8 cellular contexts compared by ENCODE assay signal in genomic region chr16:68022278-68022727, GRCh38. TPM values are rescaled to one million over a fixed set of nuclear protein-coding genes. Genes with fewer than 3 reads are reported as not detected.
DNase-seq lines count a peak whose midpoint lies in the region; ATAC-seq and TF ChIP-seq lines count a peak whose summit lies in the region.

No MANE protein-coding gene starts in this region.

- peaks cover 15% of the 10 kb centered on the region for H3K4me1 Mint-ChIP-seq in WTC11

- H3K27me3 ChIP-seq in ACC112 (ENCODE audit: insufficient read depth, low read length) = no peaks in the 10 kb centered on the region

- H3K4me3 ChIP-seq in ACC112 (ENCODE audit: low read depth, low read length) (peak overlapping the region; percentile 88), HFF-Myc (replicated peaks; ENCODE audit: low read depth, low read length) (peak overlapping the region; percentile 99), skin epidermis (peak overlapping the region; percentile 74 to 96 (median 85))

- peak overlapping the region; percentile 100 for H3K4me3 Mint-ChIP-seq in WTC11

- CTCF ChIA-PET in WTC11 (lab: Charles Lee) = interaction anchor here (0.9 to 3.2 kb wide), 6 partner anchors 18 to 206 kb away, joined by 3 to 17 read pairs (median 4); no protein-coding TSS in a partner anchor

- no peak for DNase-seq in HFF-Myc (ENCODE audit: extremely low read depth, low read depth)
- peak; percentile 20 for DNase-seq in WTC11 (ENCODE audit: low spot score)
- DNase-seq in left ventricle myocardium superior = no peak
- no peak for DNase-seq in foreskin melanocyte
- no peak for DNase-seq in activated effector memory CD4-positive, alpha-beta T cell treated with anti-CD3 and anti-CD28 coated beads, Interleukin-2, amount 50 U/mL, for 16 hours

- POLR2A ChIA-PET in WTC11 (lab: Charles Lee) = interaction anchor here (0.7 kb wide), 1 partner anchor 325 kb away, joined by 3 read pairs; no protein-coding TSS in a partner anchor

- peaks cover 18% of the 10 kb centered on the region for H3K4me1 ChIP-seq in ACC112 (ENCODE audit: control insufficient read depth, insufficient read depth, low read length, unreplicated experiment)

- H3K27me3 Mint-ChIP-seq in WTC11 (ENCODE audit: low read depth) = no peaks in the 10 kb centered on the region; the same call in 1 of the 2 replicates

- H3K27ac ChIP-seq in ACC112 (ENCODE audit: low read depth, low read length) = peak overlapping the region; percentile 75; the same call in 1 of the 2 replicates
- peak overlapping the region in 20 of 21 experiments; percentile 78 to 98 (median 92) for H3K27ac ChIP-seq in skin epidermis

- peaks cover 9% of the 10 kb centered on the region; the same call in 1 of the 2 replicates for H3K36me3 Mint-ChIP-seq in WTC11

- intact Hi-C loops in left ventricle myocardium superior (cut with micrococcal nuclease) = no loop called here

- peaks cover 36% of the 10 kb centered on the region for H3K79me2 ChIP-seq in ACC112 (ENCODE audit: control insufficient read depth, insufficient read depth, low read length, unreplicated experiment)

- TF ChIP-seq CTCF in HFF-Myc (IDR thresholded peaks at IDR 0.05; ENCODE audit: low read depth, low read length, missing control alignments) = no peak
- TF ChIP-seq CTCF in WTC11 (IDR thresholded peaks at IDR 0.05) = no peak

- ATAC-seq in WTC11 = peak; percentile 13
- ATAC-seq in left ventricle myocardium superior = peak; percentile 6
- ATAC-seq in GM19395 (IDR thresholded peaks at IDR 0.05; ENCODE audit: unreplicated experiment) = no peak

- no peaks in the 10 kb centered on the region for H3K9me3 Mint-ChIP-seq in WTC11

- peaks cover 5% of the 10 kb centered on the region; the same call in 1 of the 2 replicates for H3K36me3 ChIP-seq in ACC112 (ENCODE audit: insufficient read depth, low read length)

- H3K27ac Mint-ChIP-seq in WTC11 = peak overlapping the region; percentile 87

- H2AFZ ChIP-seq in ACC112 (ENCODE audit: low read length, unreplicated experiment) = peak overlapping the region; percentile 65

TF ChIP-seq in WTC11, 78 proteins besides CTCF, POLR2A, EP300 and RAD21:
- TF ChIP-seq SMAD3 (CRISPR knock-in tag; IDR thresholded peaks at IDR 0.05; ENCODE audit: borderline replicate concordance) (no peak), NFATC4 (CRISPR knock-in tag; IDR thresholded peaks at IDR 0.05) (no peak), FOXP1 (CRISPR knock-in tag; IDR thresholded peaks at IDR 0.05; ENCODE audit: borderline replicate concordance) (no peak), CREM (CRISPR knock-in tag; IDR thresholded peaks at IDR 0.05) (no peak), CBFB (CRISPR knock-in tag; IDR thresholded peaks at IDR 0.05; ENCODE audit: low read depth) (no peak), GRHL2 (CRISPR knock-in tag; IDR thresholded peaks at IDR 0.05; ENCODE audit: insufficient replicate concordance, severe bottlenecking) (no peak), ATF3 (CRISPR knock-in tag; conservative IDR thresholded peaks at IDR 0.05) (no peak), ZNF219 (CRISPR knock-in tag; IDR thresholded peaks at IDR 0.05; ENCODE audit: borderline replicate concordance) (no peak), FOXK1 (CRISPR knock-in tag; IDR thresholded peaks at IDR 0.05) (no peak), ELF4 (CRISPR knock-in tag; IDR thresholded peaks at IDR 0.05; ENCODE audit: low read depth) (no peak)
- TF ChIP-seq, protein P1, sequence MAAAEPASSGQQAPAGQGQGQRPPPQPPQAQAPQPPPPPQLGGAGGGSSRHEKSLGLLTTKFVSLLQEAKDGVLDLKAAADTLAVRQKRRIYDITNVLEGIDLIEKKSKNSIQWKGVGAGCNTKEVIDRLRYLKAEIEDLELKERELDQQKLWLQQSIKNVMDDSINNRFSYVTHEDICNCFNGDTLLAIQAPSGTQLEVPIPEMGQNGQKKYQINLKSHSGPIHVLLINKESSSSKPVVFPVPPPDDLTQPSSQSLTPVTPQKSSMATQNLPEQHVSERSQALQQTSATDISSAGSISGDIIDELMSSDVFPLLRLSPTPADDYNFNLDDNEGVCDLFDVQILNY (CRISPR knock-in tag; IDR thresholded peaks at IDR 0.05) = no peak
- TF ChIP-seq, protein P2, sequence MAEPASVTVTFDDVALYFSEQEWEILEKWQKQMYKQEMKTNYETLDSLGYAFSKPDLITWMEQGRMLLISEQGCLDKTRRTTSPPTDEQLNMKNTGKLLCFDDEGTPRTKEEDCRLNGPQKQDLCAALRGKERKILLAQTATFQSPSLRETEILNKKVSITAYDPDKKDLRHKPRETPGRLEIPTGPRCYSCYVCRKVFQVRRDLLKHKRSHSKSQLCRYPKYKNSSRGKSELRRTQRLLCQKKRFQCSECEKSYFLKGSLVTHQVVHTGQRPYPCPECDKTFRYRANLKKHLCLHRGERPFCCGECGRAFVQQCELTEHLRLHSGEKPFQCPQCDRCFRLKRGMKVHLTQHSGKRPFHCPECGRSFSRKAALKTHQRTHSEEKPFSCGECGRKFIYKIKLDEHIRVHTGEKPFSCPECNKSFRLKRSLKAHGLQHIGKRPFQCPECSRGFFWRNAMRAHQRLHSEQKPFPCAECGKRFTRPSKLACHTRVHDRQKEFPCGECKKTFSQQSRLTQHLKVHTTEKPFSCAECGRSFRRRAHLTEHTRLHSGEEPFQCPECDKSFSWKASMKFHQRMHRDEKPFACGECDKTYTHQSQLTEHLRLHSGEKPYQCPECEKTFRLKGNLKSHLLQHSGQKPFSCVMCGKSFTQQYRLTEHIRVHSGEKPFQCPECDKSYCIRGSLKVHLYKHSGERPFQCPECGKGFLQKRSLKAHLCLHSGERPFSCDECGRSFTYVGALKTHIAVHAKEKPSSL (CRISPR knock-in tag; conservative IDR thresholded peaks at IDR 0.05) = no peak
- TF ChIP-seq, protein P3, sequence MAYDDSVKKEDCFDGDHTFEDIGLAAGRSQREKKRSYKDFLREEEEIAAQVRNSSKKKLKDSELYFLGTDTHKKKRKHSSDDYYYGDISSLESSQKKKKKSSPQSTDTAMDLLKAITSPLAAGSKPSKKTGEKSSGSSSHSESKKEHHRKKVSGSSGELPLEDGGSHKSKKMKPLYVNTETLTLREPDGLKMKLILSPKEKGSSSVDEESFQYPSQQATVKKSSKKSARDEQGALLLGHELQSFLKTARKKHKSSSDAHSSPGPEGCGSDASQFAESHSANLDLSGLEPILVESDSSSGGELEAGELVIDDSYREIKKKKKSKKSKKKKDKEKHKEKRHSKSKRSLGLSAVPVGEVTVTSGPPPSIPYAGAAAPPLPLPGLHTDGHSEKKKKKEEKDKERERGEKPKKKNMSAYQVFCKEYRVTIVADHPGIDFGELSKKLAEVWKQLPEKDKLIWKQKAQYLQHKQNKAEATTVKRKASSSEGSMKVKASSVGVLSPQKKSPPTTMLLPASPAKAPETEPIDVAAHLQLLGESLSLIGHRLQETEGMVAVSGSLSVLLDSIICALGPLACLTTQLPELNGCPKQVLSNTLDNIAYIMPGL (CRISPR knock-in tag; IDR thresholded peaks at IDR 0.05) = no peak
- TF ChIP-seq, protein P4, sequence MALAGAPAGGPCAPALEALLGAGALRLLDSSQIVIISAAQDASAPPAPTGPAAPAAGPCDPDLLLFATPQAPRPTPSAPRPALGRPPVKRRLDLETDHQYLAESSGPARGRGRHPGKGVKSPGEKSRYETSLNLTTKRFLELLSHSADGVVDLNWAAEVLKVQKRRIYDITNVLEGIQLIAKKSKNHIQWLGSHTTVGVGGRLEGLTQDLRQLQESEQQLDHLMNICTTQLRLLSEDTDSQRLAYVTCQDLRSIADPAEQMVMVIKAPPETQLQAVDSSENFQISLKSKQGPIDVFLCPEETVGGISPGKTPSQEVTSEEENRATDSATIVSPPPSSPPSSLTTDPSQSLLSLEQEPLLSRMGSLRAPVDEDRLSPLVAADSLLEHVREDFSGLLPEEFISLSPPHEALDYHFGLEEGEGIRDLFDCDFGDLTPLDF (CRISPR knock-in tag; IDR thresholded peaks at IDR 0.05) = no peak

RNA-seq across cellular contexts. Expression of gene DDX28, which starts 0.7 kb away (rescaled TPM):
- total RNA-seq in WTC11 (2021) (15.2 to 18.3 TPM (median 17.7 TPM) in 3 replicates), left ventricle myocardium superior (7.7 TPM)

RNA-seq across cellular contexts. Expression of gene DUS2, which starts 0.8 kb away (rescaled TPM):
- total RNA-seq in WTC11 (2021) = 23.5 to 27.9 TPM (median 25.8 TPM) in 3 replicates
- total RNA-seq in left ventricle myocardium superior = 4.9 TPM

RNA-seq across cellular contexts. Expression of gene DPEP2NB, which starts 6.6 kb away (rescaled TPM):
- total RNA-seq in WTC11 (2021) = 0.32 TPM in 1 of 3 replicates, not detected in the others
- total RNA-seq in left ventricle myocardium superior = not detected

RNA-seq across cellular contexts. Expression of gene DPEP2, which starts 23.0 kb away (rescaled TPM):
- 0.13 to 0.25 TPM in 2 of 3 replicates, not detected in the other for total RNA-seq in WTC11 (2021)
- 2.2 TPM for total RNA-seq in left ventricle myocardium superior

RNA-seq across cellular contexts. Expression of gene DPEP3, which starts 42.0 kb away (rescaled TPM):
- total RNA-seq in WTC11 (2021) (1.6 to 2.7 TPM (median 2.5 TPM) in 3 replicates), left ventricle myocardium superior (not detected)
